ENCODE assay signal across 1 cellular context in genomic region chr16:84116720-84117481, GRCh38.
A peak's percentile ranks its signal among the peaks of the same experiment; 100 is the strongest.
TF ChIP-seq lines count a peak whose summit lies in the region.

TSS of gene MBTPS1 (minus strand) at chr16:84116942. CDS start at chr16:84101783, 15,159 bp downstream.

TF ChIP-seq in K562, 482 proteins besides CTCF, POLR2A, EP300 and RAD21 (continued from another document and continues in another):
- TF ChIP-seq BCLAF1 (IDR thresholded peaks at IDR 0.05; ENCODE audit: borderline replicate concordance in 1 of 2, control insufficient read depth in 1 of 2, low read depth in 2 of 2, low read length in 1 of 2) (0 out of 4 replicates have a peak, but pooled peaks of 1 of the 2 experiments have one; percentile 70), RUNX1 (IDR thresholded peaks at IDR 0.05; ENCODE audit: low read depth) (no peak), TSC22D4 (tag; IDR thresholded peaks at IDR 0.05) (no peak), NR4A1 (CRISPR knock-in tag; IDR thresholded peaks at IDR 0.05) (no peak), NR4A1 (tag; IDR thresholded peaks at IDR 0.05) (peak; percentile 56; the same call in 1 of the 2 replicates), SIN3B (IDR thresholded peaks at IDR 0.05; ENCODE audit: low read depth) (no peak; the same call in 1 of the 2 replicates), ZSCAN29 (IDR thresholded peaks at IDR 0.05) (no peak), SMARCC2 (IDR thresholded peaks at IDR 0.05; ENCODE audit: low read depth) (no peak), POLR3G (IDR thresholded peaks at IDR 0.05; ENCODE audit: extremely low read depth, insufficient read length, insufficient replicate concordance) (no peak), ZNF764 (CRISPR knock-in tag; IDR thresholded peaks at IDR 0.05; ENCODE audit: low read depth) (no peak), ZNF785 (CRISPR knock-in tag; IDR thresholded peaks at IDR 0.05) (no peak), RAD51 (IDR thresholded peaks at IDR 0.05; ENCODE audit: borderline replicate concordance, low read depth) (no peak), RHOXF2B (CRISPR knock-in tag; conservative IDR thresholded peaks at IDR 0.05) (no peak), HES1 (IDR thresholded peaks at IDR 0.05; ENCODE audit: low read depth) (no peak), POLR2AphosphoS5 (IDR thresholded peaks at IDR 0.05; ENCODE audit: control insufficient read depth, insufficient read depth, low read depth, low read length) (no peak; the same call in 1 of the 2 replicates), NR2C2 (CRISPR knock-in tag; IDR thresholded peaks at IDR 0.05) (peak; percentile 76), NR2C2 (tag; IDR thresholded peaks at IDR 0.05) (peak; percentile 90), ZNF239 (CRISPR knock-in tag; IDR thresholded peaks at IDR 0.05) (no peak), PTTG1 (tag; IDR thresholded peaks at IDR 0.05; ENCODE audit: low read depth) (no peak), FOXP1 (CRISPR knock-in tag; IDR thresholded peaks at IDR 0.05) (peak; percentile 41), EZH2 (IDR thresholded peaks at IDR 0.05; ENCODE audit: borderline replicate concordance, low read depth, low read length) (no peak), TFAM (CRISPR knock-in tag; conservative IDR thresholded peaks at IDR 0.05) (no peak), CC2D1A (IDR thresholded peaks at IDR 0.05) (no peak), HLTF (IDR thresholded peaks at IDR 0.05) (peak; percentile 71; the same call in 1 of the 2 replicates), FOXM1 (IDR thresholded peaks at IDR 0.05; ENCODE audit: low read depth) (no peak), FOXM1 (CRISPR knock-in tag; IDR thresholded peaks at IDR 0.05; ENCODE audit: low read depth) (peak; percentile 95), ZNF23 (CRISPR knock-in tag; IDR thresholded peaks at IDR 0.05) (no peak), RREB1 (CRISPR knock-in tag; IDR thresholded peaks at IDR 0.05) (peak; percentile 30; the same call in 1 of the 2 replicates), EWSR1 (IDR thresholded peaks at IDR 0.05; ENCODE audit: borderline replicate concordance, low read depth, partially characterized antibody) (no peak), ZNF41 (CRISPR knock-in tag; conservative IDR thresholded peaks at IDR 0.05) (no peak), ELF4 (CRISPR knock-in tag; IDR thresholded peaks at IDR 0.05) (no peak), PBX2 (CRISPR knock-in tag; IDR thresholded peaks at IDR 0.05; ENCODE audit: low read depth) (no peak), PBX2 (tag; conservative IDR thresholded peaks at IDR 0.05; ENCODE audit: low read depth) (no peak), ELK1 (CRISPR knock-in tag; IDR thresholded peaks at IDR 0.05) (no peak), YBX1 (IDR thresholded peaks at IDR 0.05) (no peak), MED1 (CRISPR knock-in tag; IDR thresholded peaks at IDR 0.05; ENCODE audit: borderline replicate concordance) (no peak), ZBTB40 (IDR thresholded peaks at IDR 0.05) (peak; percentile 39; the same call in 1 of the 2 replicates), ZBTB40 (CRISPR knock-in tag; IDR thresholded peaks at IDR 0.05) (no peak), ZFP1 (CRISPR knock-in tag; IDR thresholded peaks at IDR 0.05) (no peak), GTF2B (IDR thresholded peaks at IDR 0.05; ENCODE audit: extremely low read depth, insufficient read length) (no peak)
